ENCODE assay signal across 16 cellular contexts in the genomic region with DNA sequence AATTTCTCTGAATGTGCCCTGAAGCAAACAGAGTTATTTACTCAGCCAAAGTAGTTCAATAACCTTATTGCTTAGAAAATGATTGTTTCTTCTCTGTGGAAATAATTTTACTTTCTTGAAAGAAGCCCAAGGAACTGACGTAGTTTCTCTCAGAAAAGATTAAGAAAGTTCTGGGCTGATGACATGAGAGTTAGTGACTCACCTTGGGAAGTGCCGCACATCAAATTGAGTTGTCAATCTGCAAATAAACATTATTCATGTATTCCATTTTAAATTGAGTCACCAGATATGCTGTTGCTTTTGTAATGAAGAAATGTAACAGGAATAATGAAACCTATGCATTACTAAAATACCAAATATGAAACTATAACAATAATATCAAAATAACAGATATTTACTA.
DNase-seq lines count a peak whose midpoint lies in the region; ATAC-seq, FAIRE-seq and TF ChIP-seq lines count a peak whose summit lies in the region.
"Had no signal": no experiment of that assay in that cellular context is flagged by ENCODE, and none has a peak within 500 bp of the region (broad histone marks: within the 10 kb centered on the region; RNA-seq: fewer than 3 reads in every experiment).

No MANE protein-coding gene starts in this region.

- FAIRE-seq in A549 (lab: Jason Lieb, UNC), result no peak

- H3K27ac Mint-ChIP-seq in activated naive CD8-positive, alpha-beta T cell treated with anti-CD3 and anti-CD28 coated beads for 36 hours, result no peak overlapping the region
- H3K27ac Mint-ChIP-seq: IgD-negative memory B cell had no signal

- H3K9me3 ChIP-seq in A549, result peaks cover 7% of the 10 kb centered on the region; the same call in 2 of the 3 replicates
- H3K9me3 ChIP-seq in MG63, result peaks cover 8% of the 10 kb centered on the region
- no peaks in the 10 kb centered on the region for H3K9me3 ChIP-seq in neural cell (ENCODE audit: low read length)

- POLR2A ChIA-PET in A549 (lab: Yijun Ruan, JAX), result no interaction called here

- TF ChIP-seq EP300 in A549 (IDR thresholded peaks at IDR 0.05) (no peak), neural cell (conservative IDR thresholded peaks at IDR 0.05; ENCODE audit: poor library complexity, severe bottlenecking) (peak; percentile 12)

- TF ChIP-seq RAD21 in A549 (conservative IDR thresholded peaks at IDR 0.05 in 1 of 2, IDR thresholded peaks at IDR 0.05 in 1 of 2) (no peak), neural cell (conservative IDR thresholded peaks at IDR 0.05) (no peak)

- no peak for TF ChIP-seq POLR2A in A549 (IDR thresholded peaks at IDR 0.05; ENCODE audit: low read length)

- H3K27ac ChIP-seq in A549 (no peak overlapping the region), neural cell (ENCODE audit: low read length) (no peak overlapping the region)

- H3K36me3 ChIP-seq in MG63, result no peaks in the 10 kb centered on the region
- H3K36me3 ChIP-seq in neural cell (ENCODE audit: insufficient read depth, low read length), result no peaks in the 10 kb centered on the region

- CTCF ChIA-PET in A549 (lab: Yijun Ruan, JAX), result no interaction called here

- no peaks in the 10 kb centered on the region for H3F3A ChIP-seq in neural cell (ENCODE audit: insufficient read depth, low read length, poor library complexity, severe bottlenecking)

- H3K4me3 Mint-ChIP-seq in activated naive CD8-positive, alpha-beta T cell treated with anti-CD3 and anti-CD28 coated beads for 36 hours, result no peak overlapping the region
- H3K4me3 Mint-ChIP-seq: IgD-negative memory B cell had no signal

- H3K9ac ChIP-seq in neural cell (ENCODE audit: low read length), result no peak overlapping the region

- H3K27me3 Mint-ChIP-seq in activated naive CD8-positive, alpha-beta T cell treated with anti-CD3 and anti-CD28 coated beads for 36 hours, result no peaks in the 10 kb centered on the region
- H3K27me3 Mint-ChIP-seq: IgD-negative memory B cell had no signal

- WGBS in A549 (ENCODE audit: missing lambda C conversion rate), result 15% methylated on average over 2 of the region's 2 CpGs

- no peaks in the 10 kb centered on the region for H4K20me1 ChIP-seq in neural cell (ENCODE audit: insufficient read depth)

- H3K4me2 ChIP-seq in A549 (no peak overlapping the region), neural cell (ENCODE audit: low read length) (no peak overlapping the region)

- no peaks in the 10 kb centered on the region for H3K27me3 ChIP-seq in MG63
- no peaks in the 10 kb centered on the region for H3K27me3 ChIP-seq in neural cell (ENCODE audit: insufficient read depth, low read depth, low read length)

- H3K4me1 Mint-ChIP-seq in activated naive CD8-positive, alpha-beta T cell treated with anti-CD3 and anti-CD28 coated beads for 36 hours, result no peaks in the 10 kb centered on the region
- H3K4me1 Mint-ChIP-seq: IgD-negative memory B cell had no signal

- peaks cover 11% of the 10 kb centered on the region for H3K9me3 Mint-ChIP-seq in activated naive CD8-positive, alpha-beta T cell treated with anti-CD3 and anti-CD28 coated beads for 36 hours

- ATAC-seq in A549, result no peak
- no peak for ATAC-seq in GM18909 (IDR thresholded peaks at IDR 0.05; ENCODE audit: poor library complexity, unreplicated experiment)

- no peaks in the 10 kb centered on the region for H3K9me2 ChIP-seq in neural cell (ENCODE audit: insufficient read depth, low read length)

- H3K4me1 ChIP-seq in A549, result no peaks in the 10 kb centered on the region

- H3K4me3 ChIP-seq in A549, result no peak overlapping the region
- H3K4me3 ChIP-seq in MG63, result no peak overlapping the region
- H3K4me3 ChIP-seq in epithelial cell of esophagus (ENCODE audit: low read length), result no peak overlapping the region
- no peak overlapping the region for H3K4me3 ChIP-seq in neural cell (ENCODE audit: low read length)

- no peaks in the 10 kb centered on the region for H3K79me2 ChIP-seq in neural cell (replicated peaks; ENCODE audit: insufficient read depth, low read length)

- H2AFZ ChIP-seq in neural cell (ENCODE audit: low read depth, low read length), result no peak overlapping the region

- TF ChIP-seq CTCF in A549 (IDR thresholded peaks at IDR 0.05) (no peak), epithelial cell of esophagus (IDR thresholded peaks at IDR 0.05; ENCODE audit: insufficient read depth, low read depth, low read length, missing control alignments) (no peak), neural cell (IDR thresholded peaks at IDR 0.05; ENCODE audit: poor library complexity, severe bottlenecking) (no peak)

- no peaks in the 10 kb centered on the region for H3K36me3 Mint-ChIP-seq in activated naive CD8-positive, alpha-beta T cell treated with anti-CD3 and anti-CD28 coated beads for 36 hours
- H3K36me3 Mint-ChIP-seq: IgD-negative memory B cell had no signal

- peak in 1 of 2 experiments; percentile 28 for DNase-seq in A549 (ENCODE audit: low read depth in 1 of 2, low spot score in 1 of 2)
- peak; percentile 18 for DNase-seq in MG63
- peak; percentile 56 for DNase-seq in epithelial cell of esophagus (ENCODE audit: low read depth)
- no peak for DNase-seq in pons (ENCODE audit: low spot score)
- no peak for DNase-seq in activated naive CD8-positive, alpha-beta T cell treated with anti-CD3 and anti-CD28 coated beads for 36 hours
- no peak for DNase-seq in DMS 273 (lab: John Stamatoyannopoulos, UW; ENCODE audit: unreplicated experiment)
- DNase-seq: C1 segment of cervical spinal cord; HCEC 1CT; Kasumi-1; NCI-H187 treated with DMSO at 0.1 percent for 48 hours; NCI-H446; NCI-H69; NK-92 treated with Interleukin-12 subunit alpha and Interleukin-12 subunit beta, amount 100 ng/mL, for 24 hours had no signal

TF ChIP-seq in A549, 52 proteins besides CTCF, POLR2A, EP300 and RAD21 (continues in another document):
- no peak for TF ChIP-seq KDM5A (IDR thresholded peaks at IDR 0.05)
- no peak for TF ChIP-seq REST (IDR thresholded peaks at IDR 0.05)
- TF ChIP-seq CHD4 (IDR thresholded peaks at IDR 0.05; ENCODE audit: borderline replicate concordance), result no peak

TF ChIP-seq in neural cell, 6 proteins besides CTCF, POLR2A, EP300 and RAD21:
- TF ChIP-seq MXI1 (conservative IDR thresholded peaks at IDR 0.05; ENCODE audit: poor library complexity, severe bottlenecking), result no peak
- TF ChIP-seq TAF1 (IDR thresholded peaks at IDR 0.05; ENCODE audit: low read depth), result no peak
- TF ChIP-seq REST (IDR thresholded peaks at IDR 0.05; ENCODE audit: borderline replicate concordance), result no peak
- TF ChIP-seq POLR2AphosphoS5 (IDR thresholded peaks at IDR 0.05), result no peak
- TF ChIP-seq SMC3 (conservative IDR thresholded peaks at IDR 0.05; ENCODE audit: poor library complexity), result no peak
- no peak for TF ChIP-seq EZH2 (IDR thresholded peaks at IDR 0.05; ENCODE audit: borderline replicate concordance, insufficient read depth, low read length, poor library complexity, severe bottlenecking)

Comparison
In these comparisons a context has a peak if more than half of its experiments do, and no peak if none do; other contexts are left out.
1. DNase-seq: peak in MG63 (single experiment) and epithelial cell of esophagus (single experiment); none in pons (single experiment), activated naive CD8-positive, alpha-beta T cell treated with anti-CD3 and anti-CD28 coated beads for 36 hours (single experiment) and DMS 273 (single experiment).